8 cellular contexts compared by ENCODE assay signal in genomic region chr16:83807710-83808572, GRCh38. TPM values are rescaled to one million over a fixed set of nuclear protein-coding genes. Genes with fewer than 3 reads are reported as not detected.
A peak's percentile ranks its signal among the peaks of the same experiment; 100 is the strongest.
DNase-seq lines count a peak whose midpoint lies in the region; ATAC-seq, FAIRE-seq and TF ChIP-seq lines count a peak whose summit lies in the region.

HSBP1 (plus strand) TSS chr16:83807978; CDS start chr16:83808077, 99 bp downstream.

- peak within 1 kb of the TSS; percentile 90 to 93 for H3K4me3 ChIP-seq in right atrium auricular region
- H3K4me3 ChIP-seq in psoas muscle, result peak within 1 kb of the TSS; percentile 99

- 1% methylated on average over 57 to 76 of the region's 76 CpGs for WGBS in psoas muscle, 3 donors

- peak; percentile 70 for DNase-seq in NCI-H1694 treated with DMSO at 0.1 percent for 48 hours (lab: John Stamatoyannopoulos, UW)
- peak; percentile 81 to 95 (median 88) for DNase-seq in T-helper 2 cell
- DNase-seq in amygdala (lab: John Stamatoyannopoulos, UW), result peak; percentile 51 to 93 (median 83)
- DNase-seq in right atrium auricular region (ENCODE audit: low spot score), result peak; percentile 96
- DNase-seq in psoas muscle, result peak; percentile 97 to 98
- peak; percentile 98 for DNase-seq in urothelium cell line (ENCODE audit: low spot score)

- intact Hi-C loops in psoas muscle (cut with DNase I), result loop anchor here in 1 of 2 donors (10.0 kb wide), 1 partner anchor 123 kb away; no protein-coding TSS in a partner anchor

- peaks cover 18% of the 10 kb centered on the region for H3K36me3 ChIP-seq in right atrium auricular region
- H3K36me3 ChIP-seq in psoas muscle (ENCODE audit: insufficient read depth in 1 of 2, low read depth in 1 of 2), result peaks cover 2 to 39% of the 10 kb centered on the region in 2 donors

- H3K9me3 ChIP-seq in right atrium auricular region (no peaks in the 10 kb centered on the region), psoas muscle (no peaks in the 10 kb centered on the region)

- peaks cover 0 to 39% of the 10 kb centered on the region in 2 donors for H3K4me1 ChIP-seq in right atrium auricular region
- H3K4me1 ChIP-seq in psoas muscle, result peaks cover 8% of the 10 kb centered on the region

- H3K27ac ChIP-seq in right atrium auricular region, result peak within 1 kb of the TSS; percentile 82 to 85
- peak within 1 kb of the TSS; percentile 83 for H3K27ac ChIP-seq in psoas muscle

- H3K27me3 ChIP-seq in right atrium auricular region (no peaks in the 10 kb centered on the region), psoas muscle (ENCODE audit: insufficient read depth in 3 of 3, low read length in 2 of 3) (no peaks in the 10 kb centered on the region)

- peak; percentile 88 for FAIRE-seq in urothelium cell line (lab: Jason Lieb, UNC)

- ATAC-seq in GM18499 (IDR thresholded peaks at IDR 0.05; ENCODE audit: insufficient read depth, unreplicated experiment) (peak; percentile 88), HG02884 (IDR thresholded peaks at IDR 0.05; ENCODE audit: unreplicated experiment) (peak; percentile 88), psoas muscle (peak; percentile 98 to 99 (median 99))

- TF ChIP-seq CTCF in right atrium auricular region (IDR thresholded peaks at IDR 0.05) (peak in 1 of 2 donors; percentile 47), psoas muscle (IDR thresholded peaks at IDR 0.05) (no peak)

RNA-seq across cellular contexts. Expression of gene HSBP1, which starts in this region (rescaled TPM):
- total RNA-seq in right atrium auricular region (10 to 100 TPM; 10.7 to 30.5 TPM), psoas muscle (100 to 1,000 TPM in 1 of 4 donors, 10 to 100 TPM in 3; 71.7 to 109 (median 91.1) TPM)
- 10 to 100 TPM; 45.9 to 62.7 (median 57.8) TPM for polyA plus RNA-seq in psoas muscle

Comparison
In these comparisons a context has a peak if more than half of its experiments do, and no peak if none do; other contexts are left out.
1. Peak in every context shown above with its lines: DNase-seq, ATAC-seq, H3K4me3 ChIP-seq and H3K27ac ChIP-seq.